Comparison of ENCODE assay signal across 1 cellular context in genomic region chr22:37953437-37954179, GRCh38.
A peak's percentile ranks its signal among the peaks of the same experiment; 100 is the strongest.
TF ChIP-seq lines count a peak whose summit lies in the region.

Gene C22orf23 (minus strand): TSS chr22:37953601. CDS start chr22:37953149, 452 bp downstream.
Gene POLR2F (plus strand): TSS chr22:37953699. CDS start chr22:37953788, 89 bp downstream.

TF ChIP-seq in K562, 482 proteins besides CTCF, POLR2A, EP300 and RAD21 (continued from another document and continues in another):
- no peak for TF ChIP-seq UBTF (IDR thresholded peaks at IDR 0.05; ENCODE audit: borderline replicate concordance in 1 of 2, low read depth in 2 of 2, low read length in 2 of 2)
- TF ChIP-seq POLR2AphosphoS5 (IDR thresholded peaks at IDR 0.05; ENCODE audit: control insufficient read depth, insufficient read depth, low read depth, low read length) = peak; percentile 53; the same call in 1 of the 2 replicates
- peak; percentile 75 for TF ChIP-seq ZBTB40 (IDR thresholded peaks at IDR 0.05)
- TF ChIP-seq ZBTB40 (CRISPR knock-in tag; IDR thresholded peaks at IDR 0.05) = no peak
- peak; percentile 96 for TF ChIP-seq NR2C1 (IDR thresholded peaks at IDR 0.05)
- peak; percentile 96 for TF ChIP-seq NR2C1 (tag; IDR thresholded peaks at IDR 0.05)
- TF ChIP-seq CTBP1 (IDR thresholded peaks at IDR 0.05; ENCODE audit: borderline replicate concordance) = 0 out of 2 replicates have a peak, but pooled peaks have one; percentile 17
- peak; percentile 66 for TF ChIP-seq EP400 (IDR thresholded peaks at IDR 0.05)
- 0 out of 2 replicates have a peak, but pooled peaks have one; percentile 50 for TF ChIP-seq SAFB (IDR thresholded peaks at IDR 0.05; ENCODE audit: borderline replicate concordance, low read depth, low read length)
- 0 out of 2 replicates have a peak, but pooled peaks have one; percentile 42 for TF ChIP-seq MTA1 (IDR thresholded peaks at IDR 0.05; ENCODE audit: borderline replicate concordance)
- TF ChIP-seq ZNF146 (CRISPR knock-in tag; IDR thresholded peaks at IDR 0.05; ENCODE audit: unreplicated experiment) = no peak
- TF ChIP-seq REST (CRISPR knock-in tag; IDR thresholded peaks at IDR 0.05; ENCODE audit: low read depth) = 0 out of 2 replicates have a peak, but pooled peaks have one; percentile 24
- TF ChIP-seq ELF1 (tag; IDR thresholded peaks at IDR 0.05) = peak; percentile 56; the same call in 1 of the 2 replicates
- TF ChIP-seq PHF20 (IDR thresholded peaks at IDR 0.05; ENCODE audit: partially characterized antibody) = peak; percentile 62
- TF ChIP-seq ATF1 (CRISPR knock-in tag; IDR thresholded peaks at IDR 0.05) = 0 out of 2 replicates have a peak, but pooled peaks have one; percentile 34
- peak; percentile 70 for TF ChIP-seq ATF1 (tag; IDR thresholded peaks at IDR 0.05)
- no peak for TF ChIP-seq ZNF124 (CRISPR knock-in tag; IDR thresholded peaks at IDR 0.05)
- 0 out of 2 replicates have a peak, but pooled peaks have one; percentile 20 for TF ChIP-seq CREB3L1 (IDR thresholded peaks at IDR 0.05; ENCODE audit: borderline replicate concordance, low read depth)
- TF ChIP-seq SIN3B (IDR thresholded peaks at IDR 0.05; ENCODE audit: low read depth) = peak; percentile 37; the same call in 1 of the 2 replicates
- peak; percentile 90 for TF ChIP-seq RBFOX2 (IDR thresholded peaks at IDR 0.05; ENCODE audit: low read depth, low read length)
- peak; percentile 87 for TF ChIP-seq GABPB1 (CRISPR knock-in tag; IDR thresholded peaks at IDR 0.05)
- peak; percentile 80 for TF ChIP-seq RBBP5 (IDR thresholded peaks at IDR 0.05; ENCODE audit: borderline replicate concordance, insufficient read depth, low read length, poor library complexity, severe bottlenecking)
- TF ChIP-seq KHSRP (IDR thresholded peaks at IDR 0.05) = no peak
- no peak for TF ChIP-seq PREB (CRISPR knock-in tag; IDR thresholded peaks at IDR 0.05)
- TF ChIP-seq NR2C2 (CRISPR knock-in tag; IDR thresholded peaks at IDR 0.05) = peak; percentile 93
- TF ChIP-seq NR2C2 (tag; IDR thresholded peaks at IDR 0.05) = peak; percentile 98
- no peak for TF ChIP-seq ZNF280B (CRISPR knock-in tag; IDR thresholded peaks at IDR 0.05)
- TF ChIP-seq TFAP4 (CRISPR knock-in tag; IDR thresholded peaks at IDR 0.05; ENCODE audit: borderline replicate concordance) = peak; percentile 57; the same call in 1 of the 2 replicates
- TF ChIP-seq ZBTB43 (CRISPR knock-in tag; IDR thresholded peaks at IDR 0.05) = no peak
- TF ChIP-seq USF1 (CRISPR knock-in tag; IDR thresholded peaks at IDR 0.05) = 0 out of 2 replicates have a peak, but pooled peaks have one; percentile 15
- TF ChIP-seq SAP30 (IDR thresholded peaks at IDR 0.05; ENCODE audit: borderline replicate concordance, insufficient read depth, low read depth, low read length, poor library complexity, severe bottlenecking) = peak; percentile 71
- peak; percentile 37 for TF ChIP-seq HCFC1 (IDR thresholded peaks at IDR 0.05; ENCODE audit: low read depth, low read length)
- TF ChIP-seq TAF9B (IDR thresholded peaks at IDR 0.05; ENCODE audit: partially characterized antibody) = peak; percentile 45
- no peak for TF ChIP-seq FOXM1 (IDR thresholded peaks at IDR 0.05; ENCODE audit: low read depth)
- no peak for TF ChIP-seq FOXM1 (CRISPR knock-in tag; IDR thresholded peaks at IDR 0.05; ENCODE audit: low read depth)
